ENCODE assay signal across 18 cellular contexts in the genomic region with DNA sequence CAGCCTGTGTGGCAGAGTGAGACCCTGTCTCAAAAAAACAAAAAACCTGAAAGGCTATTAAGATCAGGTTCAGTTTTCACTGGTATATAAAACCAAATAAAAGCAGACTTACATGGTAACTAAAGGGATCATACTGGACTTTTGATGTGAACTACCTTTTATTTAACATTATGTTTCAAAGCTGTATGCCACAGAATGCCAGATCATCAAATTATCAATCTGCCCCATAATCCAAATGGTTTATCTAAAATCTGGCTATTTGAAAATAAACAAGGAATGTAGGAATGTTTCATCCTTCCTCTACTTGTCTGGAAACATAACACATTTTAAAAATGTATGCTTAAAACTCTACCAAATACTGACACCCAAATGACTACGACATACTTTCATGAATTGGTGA. TPM values are rescaled to one million over a fixed set of nuclear protein-coding genes. Genes with fewer than 3 reads are reported as not detected.
DNase-seq lines count a peak whose midpoint lies in the region; ATAC-seq and TF ChIP-seq lines count a peak whose summit lies in the region.
"Had no signal": no experiment of that assay in that cellular context is flagged by ENCODE, and none has a peak within 500 bp of the region (broad histone marks: within the 10 kb centered on the region; RNA-seq: fewer than 3 reads in every experiment).

No MANE protein-coding gene starts in this region.

- 50 to 52% methylated on average over 1 of the region's 1 CpG for WGBS in esophagus squamous epithelium, 2 donors
- WGBS in smooth muscle cell (ENCODE audit: low lambda C conversion rate): 39% methylated on average over 1 of the region's 1 CpG

- intact Hi-C loops in Right ventricle myocardium superior (cut with DNase I): no loop called here
- intact Hi-C loops in esophagus squamous epithelium (cut with DNase I): no loop called here

- H3K4me1 ChIP-seq in cardiac muscle cell (ENCODE audit: low read depth) (peaks cover 46% of the 10 kb centered on the region), esophagus squamous epithelium (peaks cover 0 to 66% (median 20%) of the 10 kb centered on the region in 3 donors), smooth muscle cell (ENCODE audit: low read depth) (peaks cover 15% of the 10 kb centered on the region)
- H3K4me1 ChIP-seq in BLaER1 treated with 17β-estradiol and CSF1 and Interleukin-3, amounts not matched to agents 10 nM and 100 nM: peaks cover 19 to 58% (median 52%) of the 10 kb centered on the region in 10 experiments

- no peaks in the 10 kb centered on the region for H3K9me3 ChIP-seq in cardiac muscle cell (ENCODE audit: low read depth)
- 0 out of 22 replicates have a peak, but pooled peaks cover 0 to 6% (median 0%) of the 10 kb centered on the region in 11 experiments for H3K9me3 ChIP-seq in BLaER1 treated with 17β-estradiol and CSF1 and Interleukin-3, amounts not matched to agents 10 nM and 100 nM (replicated peaks in 1 of 11)
- H3K9me3 ChIP-seq in esophagus squamous epithelium: no peaks in the 10 kb centered on the region
- no peaks in the 10 kb centered on the region for H3K9me3 ChIP-seq in smooth muscle cell (replicated peaks; ENCODE audit: low read depth)

- DNase-seq in cardiac muscle cell (ENCODE audit: low read depth in 1 of 2, low spot score in 1 of 2): no peak
- DNase-seq in Right ventricle myocardium superior: no peak
- no peak for DNase-seq in esophagus squamous epithelium (lab: John Stamatoyannopoulos, UW)
- no peak for DNase-seq in smooth muscle cell (lab: John Stamatoyannopoulos, UW; ENCODE audit: unreplicated experiment)
- no peak for DNase-seq in GM20000 (ENCODE audit: low spot score)
- no peak for DNase-seq in OCI-M1 (lab: John Stamatoyannopoulos, UW)
- DNase-seq: Calu3; CD8-positive, alpha-beta T cell; KG1; NCI-H1694 treated with DMSO at 0.1 percent for 48 hours; NCI-H510A; NCI-H748 treated with DMSO at 0.1 percent for 48 hours; NK-92 treated with Interleukin-12 subunit alpha and Interleukin-12 subunit beta, amount 100 ng/mL, for 24 hours; SHP77 treated with DMSO at 0.1 percent for 48 hours had no signal

- H3K36me3 ChIP-seq in cardiac muscle cell: peaks cover 56% of the 10 kb centered on the region
- H3K36me3 ChIP-seq in BLaER1 treated with 17β-estradiol and CSF1 and Interleukin-3, amounts not matched to agents 10 nM and 100 nM: peaks cover 0 to 77% (median 26%) of the 10 kb centered on the region in 11 experiments; a peak in 13 of 22 replicates
- H3K36me3 ChIP-seq in esophagus squamous epithelium: no peaks in the 10 kb centered on the region
- peaks cover 4% of the 10 kb centered on the region for H3K36me3 ChIP-seq in smooth muscle cell (ENCODE audit: low read depth)

- no peak for ATAC-seq in Right ventricle myocardium superior (ENCODE audit: poor library complexity)
- no peak for ATAC-seq in GM18519 (IDR thresholded peaks at IDR 0.05; ENCODE audit: low FRiP score, unreplicated experiment)
- ATAC-seq: CD8-positive, alpha-beta T cell; GM12878 had no signal

- no peak overlapping the region for H2AFZ ChIP-seq in smooth muscle cell (ENCODE audit: low read depth)

- H3K79me2 ChIP-seq in smooth muscle cell (ENCODE audit: low read depth): peaks cover 56% of the 10 kb centered on the region

- H3F3A ChIP-seq in smooth muscle cell (ENCODE audit: low read depth): peaks cover 17% of the 10 kb centered on the region

- H3K27ac ChIP-seq in cardiac muscle cell (peak overlapping the region; percentile 85), esophagus squamous epithelium (peak overlapping the region in 3 of 4 donors; percentile 25 to 64 (median 34)), smooth muscle cell (ENCODE audit: low read depth) (peak overlapping the region; percentile 68)
- H3K27ac ChIP-seq in BLaER1 treated with 17β-estradiol and CSF1 and Interleukin-3, amounts not matched to agents 10 nM and 100 nM: peak overlapping the region in 5 of 11 experiments; percentile 10 to 82 (median 73); a peak in 7 of 22 replicates

- H4K20me1 ChIP-seq in BLaER1 treated with 17β-estradiol and CSF1 and Interleukin-3, amounts not matched to agents 10 nM and 100 nM: no peaks in the 10 kb centered on the region
- H4K20me1 ChIP-seq in smooth muscle cell (ENCODE audit: low read depth): peaks cover 15% of the 10 kb centered on the region

- TF ChIP-seq CTCF in cardiac muscle cell (IDR thresholded peaks at IDR 0.05; ENCODE audit: low read depth, low read length) (no peak), esophagus squamous epithelium (IDR thresholded peaks at IDR 0.05) (no peak), smooth muscle cell (IDR thresholded peaks at IDR 0.05; ENCODE audit: borderline replicate concordance, insufficient read depth, poor library complexity, severe bottlenecking) (no peak), GM20000 (IDR thresholded peaks at IDR 0.05; ENCODE audit: extremely low read depth, missing control alignments) (no peak)

- H3K4me3 ChIP-seq in cardiac muscle cell (no peak overlapping the region), esophagus squamous epithelium (no peak overlapping the region), smooth muscle cell (no peak overlapping the region)
- no peak overlapping the region for H3K4me3 ChIP-seq in BLaER1 treated with 17β-estradiol and CSF1 and Interleukin-3, amounts not matched to agents 10 nM and 100 nM
- H3K4me3 ChIP-seq: GM12878 had no signal

- peak overlapping the region in 1 of 11 experiments; percentile 69; a peak in 1 of 22 replicates for H3K9ac ChIP-seq in BLaER1 treated with 17β-estradiol and CSF1 and Interleukin-3, amounts not matched to agents 10 nM and 100 nM
- H3K9ac ChIP-seq in smooth muscle cell (ENCODE audit: low read depth): no peak overlapping the region

- peak overlapping the region in 7 of 11 experiments; percentile 63 to 84 (median 78); a peak in 10 of 22 replicates for H3K4me2 ChIP-seq in BLaER1 treated with 17β-estradiol and CSF1 and Interleukin-3, amounts not matched to agents 10 nM and 100 nM
- H3K4me2 ChIP-seq in smooth muscle cell: peak overlapping the region; percentile 66

- TF ChIP-seq POLR2A in esophagus squamous epithelium (IDR thresholded peaks at IDR 0.05): no peak

- H3K27me3 ChIP-seq in cardiac muscle cell (no peaks in the 10 kb centered on the region), esophagus squamous epithelium (no peaks in the 10 kb centered on the region), smooth muscle cell (ENCODE audit: low read depth) (no peaks in the 10 kb centered on the region)
- H3K27me3 ChIP-seq in BLaER1 treated with 17β-estradiol and CSF1 and Interleukin-3, amounts not matched to agents 10 nM and 100 nM: no peaks in the 10 kb centered on the region

RNA-seq across cellular contexts. Expression of a gene that starts 14.2 kb away (rescaled TPM):
- total RNA-seq in cardiac muscle cell (275 and 538 TPM in 2 replicates), Right ventricle myocardium superior (39.5 TPM), esophagus squamous epithelium (10 to 100 TPM in 1 of 4 donors, 1 to 10 TPM in 2, under 1 TPM in 1; 0.91 to 12.2 (median 3.2) TPM), smooth muscle cell (217 and 229 TPM in 2 replicates)
- polyA plus RNA-seq in cardiac muscle cell (179 and 341 TPM in 2 replicates), smooth muscle cell (130 and 196 TPM in 2 replicates)
- total RNA-seq: A172; Calu3; CD8-positive, alpha-beta T cell had no signal
